In genomic region chr1:111283838-111284237, GRCh38 we compare ENCODE assay signal across 38 cellular contexts. TPM values are rescaled to one million over a fixed set of nuclear protein-coding genes. Genes with fewer than 3 reads are reported as not detected.
"Had no signal": no experiment of that assay in that cellular context is flagged by ENCODE, and none has a peak within 500 bp of the region (broad histone marks: within the 10 kb centered on the region; RNA-seq: fewer than 3 reads in every experiment).

No MANE protein-coding gene starts in this region.

- H3K27me3 Mint-ChIP-seq: activated B cell treated with CpG ODN at 0.5 μM for 24 hours; activated CD4-positive, alpha-beta memory T cell treated with anti-CD3 and anti-CD28 coated beads for 36 hours; activated CD8-positive, alpha-beta T cell treated with anti-CD3 and anti-CD28 coated beads for 36 hours; activated naive CD8-positive, alpha-beta T cell treated with anti-CD3 and anti-CD28 coated beads for 36 hours; activated T-helper 17 cell treated with anti-CD3 and anti-CD28 coated beads, Interleukin-2, amount 50 U/mL, for 72 hours had no signal

- ATAC-seq: activated CD8-positive, alpha-beta T cell treated with anti-CD3 and anti-CD28 coated beads for 36 hours; activated naive CD4-positive, alpha-beta T cell treated with anti-CD3 and anti-CD28 coated beads, Interleukin-2, amount 50 U/mL, for 72 hours; activated T-cell treated with anti-CD3 and anti-CD28 coated beads, Interleukin-2, amount 50 U/mL, for 4 hours; activated T-cell treated with anti-CD3 and anti-CD28 coated beads, Interleukin-2, amount 50 U/mL, for 72 hours; activated T-helper 17 cell treated with anti-CD3 and anti-CD28 coated beads, Interleukin-2, amount 50 U/mL, for 72 hours; body of pancreas had no signal

- H3K9me3 Mint-ChIP-seq: activated B cell treated with CpG ODN at 0.5 μM for 24 hours; activated CD4-positive, alpha-beta memory T cell treated with anti-CD3 and anti-CD28 coated beads for 36 hours; activated CD8-positive, alpha-beta T cell treated with anti-CD3 and anti-CD28 coated beads for 36 hours; activated naive CD4-positive, alpha-beta T cell treated with anti-CD3 and anti-CD28 coated beads for 36 hours; activated T-cell treated with anti-CD3 and anti-CD28 coated beads, Interleukin-2, amount 50 U/mL, for 4 hours; activated T-helper 1 cell treated with anti-CD3 and anti-CD28 coated beads, Interleukin-12 subunit alpha, Interleukin-12 subunit beta, Interleukin-2, Interleukin-4 antibody, amounts not matched to agents 30 ng/mL and 10 ng/mL and 1 ng/mL, durations not matched to agents 14 hours and 24 hours and 36 hours; T-helper 2 cell treated with Interferon-gamma antibody and Interleukin-4, amounts not matched to agents 5 μg/mL and 100 μg/mL, for 36 hours had no signal

- H3K4me1 ChIP-seq: adrenal gland, body of pancreas, breast epithelium had no signal

- H3K27me3 ChIP-seq: adrenal gland, body of pancreas, brain microvascular endothelial cell, breast epithelium had no signal

- H3K4me1 Mint-ChIP-seq: activated B cell treated with CpG ODN at 0.5 μM for 24 hours had no signal

- H3K4me3 ChIP-seq: adrenal gland, body of pancreas, breast epithelium had no signal

- H3K27ac ChIP-seq: adrenal gland, body of pancreas, brain microvascular endothelial cell, breast epithelium, VCaP had no signal

- H3K4me3 Mint-ChIP-seq: activated B cell treated with CpG ODN at 0.5 μM for 24 hours; activated CD4-positive, alpha-beta memory T cell treated with anti-CD3 and anti-CD28 coated beads for 36 hours; activated CD4-positive, alpha-beta T cell treated with anti-CD3 and anti-CD28 coated beads, Interleukin-2, amount 10 ng/mL, durations not matched to agents 24 days and 14 days; activated CD8-positive, alpha-beta T cell treated with anti-CD3 and anti-CD28 coated beads for 36 hours; activated naive CD4-positive, alpha-beta T cell treated with anti-CD3 and anti-CD28 coated beads for 36 hours; activated naive CD8-positive, alpha-beta T cell treated with anti-CD3 and anti-CD28 coated beads for 36 hours; activated T-cell treated with anti-CD3 and anti-CD28 coated beads, Interleukin-2, amount 50 U/mL, for 4 hours; activated T-cell treated with anti-CD3 and anti-CD28 coated beads, Interleukin-2, amount 50 U/mL, for 72 hours; activated T-helper 1 cell treated with anti-CD3 and anti-CD28 coated beads, Interleukin-12 subunit alpha, Interleukin-12 subunit beta, Interleukin-2, Interleukin-4 antibody, amounts not matched to agents 30 ng/mL and 10 ng/mL and 1 ng/mL, durations not matched to agents 14 hours and 24 hours and 36 hours; activated T-helper 17 cell treated with anti-CD3 and anti-CD28 coated beads, Interleukin-2, amount 50 U/mL, for 72 hours; T-helper 1 cell treated with Interleukin-12 subunit alpha and Interleukin-12 subunit beta and Interleukin-4 antibody, amounts not matched to agents 30 μg/mL and 1 μg/mL, for 36 hours; T-helper 2 cell treated with Interferon-gamma antibody and Interleukin-4, amounts not matched to agents 5 μg/mL and 100 μg/mL, for 36 hours had no signal

- H3K27ac Mint-ChIP-seq: activated B cell treated with CpG ODN at 0.5 μM for 24 hours; activated CD4-positive, alpha-beta memory T cell treated with anti-CD3 and anti-CD28 coated beads for 36 hours; activated CD4-positive, alpha-beta T cell treated with anti-CD3 and anti-CD28 coated beads, Interleukin-2, amount 10 ng/mL, durations not matched to agents 24 days and 14 days; activated CD8-positive, alpha-beta T cell treated with anti-CD3 and anti-CD28 coated beads for 36 hours; activated naive CD4-positive, alpha-beta T cell treated with anti-CD3 and anti-CD28 coated beads for 36 hours; activated naive CD4-positive, alpha-beta T cell treated with anti-CD3 and anti-CD28 coated beads, Interleukin-2, amount 50 U/mL, for 72 hours; activated naive CD8-positive, alpha-beta T cell treated with anti-CD3 and anti-CD28 coated beads for 36 hours; activated T-cell treated with anti-CD3 and anti-CD28 coated beads, Interleukin-2, amount 50 U/mL, for 72 hours; activated T-helper 1 cell treated with anti-CD3 and anti-CD28 coated beads, Interleukin-12 subunit alpha, Interleukin-12 subunit beta, Interleukin-2, Interleukin-4 antibody, amounts not matched to agents 30 ng/mL and 10 ng/mL and 1 ng/mL, durations not matched to agents 14 hours and 24 hours and 36 hours; activated T-helper 17 cell treated with anti-CD3 and anti-CD28 coated beads, Interleukin-2, amount 50 U/mL, for 72 hours; T-helper 1 cell treated with Interleukin-12 subunit alpha and Interleukin-12 subunit beta and Interleukin-4 antibody, amounts not matched to agents 30 μg/mL and 1 μg/mL, for 36 hours; T-helper 2 cell treated with Interferon-gamma antibody and Interleukin-4, amounts not matched to agents 5 μg/mL and 100 μg/mL, for 36 hours had no signal

- H3K36me3 ChIP-seq: adrenal gland, brain microvascular endothelial cell, breast epithelium had no signal

- DNase-seq: activated B cell treated with CpG ODN at 0.5 μM for 24 hours; activated CD4-positive, alpha-beta memory T cell treated with anti-CD3 and anti-CD28 coated beads for 36 hours; activated CD4-positive, alpha-beta T cell treated with anti-CD3 and anti-CD28 coated beads for 4 hours; activated CD4-positive, alpha-beta T cell treated with anti-CD3 and anti-CD28 coated beads, Interleukin-2, amount 10 ng/mL, durations not matched to agents 24 days and 14 days; activated CD4-positive, alpha-beta T cell treated with anti-CD3 and anti-CD28 coated beads, Interleukin-2, amount 50 U/mL, for 1 hour; activated CD4-positive, alpha-beta T cell treated with anti-CD3 and anti-CD28 coated beads, Interleukin-2, amount 50 U/mL, for 4 hours; activated CD4-positive, CD25-positive, alpha-beta regulatory T cell treated with anti-CD3 and anti-CD28 coated beads, Interleukin-2, amount 50 U/mL, for 72 hours; activated CD8-positive, alpha-beta memory T cell treated with anti-CD3 and anti-CD28 coated beads, Interleukin-2, amount 50 U/mL, for 4 hours; activated CD8-positive, alpha-beta T cell treated with anti-CD3 and anti-CD28 coated beads for 36 hours; activated effector memory CD4-positive, alpha-beta T cell treated with anti-CD3 and anti-CD28 coated beads, Interleukin-2, amount 50 U/mL, for 16 hours; activated gamma-delta T cell treated with Interleukin-2 at 50 U/mL for 16 hours; activated naive CD4-positive, alpha-beta T cell; activated naive CD4-positive, alpha-beta T cell treated with anti-CD3 and anti-CD28 coated beads for 36 hours; activated naive CD4-positive, alpha-beta T cell treated with anti-CD3 and anti-CD28 coated beads, Interleukin-2, amount 50 U/mL, for 16 hours; activated naive CD8-positive, alpha-beta T cell treated with anti-CD3 and anti-CD28 coated beads for 36 hours; activated T-cell treated with anti-CD3 and anti-CD28 coated beads for 4 hours; activated T-cell treated with anti-CD3 and anti-CD28 coated beads, Interleukin-2, amount 50 U/mL, for 1 hour; activated T-cell treated with anti-CD3 and anti-CD28 coated beads, Interleukin-2, amount 50 U/mL, for 4 hours; activated T-cell treated with anti-CD3 and anti-CD28 coated beads, Interleukin-2, amount 50 U/mL, for 72 hours; adrenal gland; amniotic stem cell; aorta; body of pancreas; brain microvascular endothelial cell; central memory CD4-positive, alpha-beta T cell; T-helper 2 cell; T-helper 9 cell had no signal

- H3K36me3 Mint-ChIP-seq: activated CD4-positive, alpha-beta memory T cell treated with anti-CD3 and anti-CD28 coated beads for 36 hours; activated naive CD8-positive, alpha-beta T cell treated with anti-CD3 and anti-CD28 coated beads for 36 hours had no signal

RNA-seq across cellular contexts. Expression of gene CHIA, which starts 6.8 kb away (rescaled TPM):
- total RNA-seq: activated B cell treated with CpG ODN at 0.5 μM for 24 hours; activated CD4-positive, alpha-beta memory T cell treated with anti-CD3 and anti-CD28 coated beads for 36 hours; activated CD4-positive, alpha-beta T cell treated with anti-CD3 and anti-CD28 coated beads, Interleukin-2, amount 10 ng/mL, durations not matched to agents 24 days and 14 days; activated CD8-positive, alpha-beta memory T cell treated with anti-CD3 and anti-CD28 coated beads for 36 hours; activated CD8-positive, alpha-beta T cell treated with anti-CD3 and anti-CD28 coated beads for 36 hours; activated naive CD4-positive, alpha-beta T cell treated with anti-CD3 and anti-CD28 coated beads for 36 hours; activated naive CD8-positive, alpha-beta T cell treated with anti-CD3 and anti-CD28 coated beads for 36 hours; activated T-cell treated with anti-CD3 and anti-CD28 coated beads, Interleukin-2, amount 50 U/mL, for 4 hours; activated T-cell treated with anti-CD3 and anti-CD28 coated beads, Interleukin-2, amount 50 U/mL, for 72 hours; activated T-helper 1 cell treated with anti-CD3 and anti-CD28 coated beads, Interleukin-12 subunit alpha, Interleukin-12 subunit beta, Interleukin-2, Interleukin-4 antibody, amounts not matched to agents 30 ng/mL and 10 ng/mL and 1 ng/mL, durations not matched to agents 14 hours and 24 hours and 36 hours; activated T-helper 17 cell treated with anti-CD3 and anti-CD28 coated beads, Interleukin-2, amount 50 U/mL, for 72 hours; aorta; astrocyte; body of pancreas; breast epithelium; cardiac septum; cerebellum had no signal

RNA-seq across cellular contexts. Expression of gene CHI3L2, which starts 56.3 kb away (rescaled TPM):
- total RNA-seq: astrocyte, body of pancreas, cerebellum had no signal
